In the genomic region with DNA sequence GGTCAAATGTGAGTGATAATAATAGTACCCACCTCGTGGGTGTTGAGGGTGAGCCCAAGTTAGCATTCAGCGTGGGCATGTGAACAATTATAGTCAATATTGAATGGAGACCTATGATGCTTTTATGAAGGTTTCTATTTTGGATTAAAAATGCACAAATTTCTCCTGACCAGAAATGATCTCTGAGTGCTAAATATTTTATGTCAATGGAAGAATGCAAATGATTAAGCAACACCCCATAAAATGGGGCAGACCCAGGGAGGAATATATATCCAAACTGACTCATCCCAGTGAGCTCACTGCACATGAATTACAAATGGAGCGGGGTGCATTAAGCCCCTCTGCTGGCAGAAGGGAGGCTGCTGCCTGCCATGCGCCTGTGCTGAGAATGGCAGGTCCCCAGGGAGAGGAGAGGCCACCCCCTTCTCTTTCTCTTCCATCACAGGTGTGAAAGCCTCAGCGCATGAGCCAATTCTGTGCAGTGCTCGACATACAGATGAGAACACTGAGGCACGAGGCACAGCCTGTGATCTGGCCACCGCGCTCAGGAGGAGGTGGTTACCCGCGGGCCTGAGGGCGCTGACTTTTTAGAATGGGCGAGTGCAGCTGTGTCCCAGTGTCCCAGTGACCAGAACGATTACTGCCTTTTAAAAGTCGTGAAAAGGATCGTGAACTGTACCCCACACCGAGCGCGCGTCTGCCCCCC, we compare ENCODE assay signal across 8 cellular contexts. TPM values are rescaled to one million over a fixed set of nuclear protein-coding genes. Genes with fewer than 3 reads are reported as not detected.
DNase-seq lines count a peak whose midpoint lies in the region; TF ChIP-seq lines count a peak whose summit lies in the region.
"Not testable (repeated sequence)": the region's sequence is repeated elsewhere in the genome, so short reads cannot be mapped to it uniquely, and the experiment has no call there.

No MANE protein-coding gene starts in this region.

- not testable (repeated sequence) for H3K4me1 ChIP-seq in MM.1S (ENCODE audit: low read length); endocrine pancreas (ENCODE audit: control insufficient read depth, insufficient read depth, low read length); trophoblast cell (ENCODE audit: control insufficient read depth in 1 of 2, insufficient read depth in 2 of 2, low read length in 2 of 2); transverse colon

- H3K4me3 ChIP-seq in MM.1S (ENCODE audit: low read length) (peak overlapping the region; percentile 65), kidney epithelial cell (ENCODE audit: low read depth, low read length) (peak overlapping the region; percentile 71), trophoblast cell (ENCODE audit: low read depth, low read length) (peak overlapping the region; percentile 75), transverse colon (peak overlapping the region; percentile 68 to 93 (median 75))
- H3K4me3 ChIP-seq in endocrine pancreas (ENCODE audit: control insufficient read depth, insufficient read depth, low read length), result not testable (repeated sequence)

- TF ChIP-seq CTCF in MM.1S (IDR thresholded peaks at IDR 0.05; ENCODE audit: low read length); kidney epithelial cell (IDR thresholded peaks at IDR 0.05; ENCODE audit: insufficient read depth, low read length, poor library complexity, severe bottlenecking); transverse colon (IDR thresholded peaks at IDR 0.05): not testable (repeated sequence)

- peak overlapping the region; percentile 54 for H4K12ac ChIP-seq in trophoblast cell (ENCODE audit: low read depth, low read length)

- not testable (repeated sequence) for H3K23ac ChIP-seq in trophoblast cell (ENCODE audit: low read length)

- peak; percentile 57 for DNase-seq in ELR (ENCODE audit: low read depth)
- peak; percentile 33 for DNase-seq in MM.1S
- DNase-seq in SW480 (ENCODE audit: low spot score), result peak; percentile 61
- peak; percentile 14 for DNase-seq in activated effector memory CD4-positive, alpha-beta T cell treated with Interleukin-2 at 50 U/mL for 16 hours
- DNase-seq in kidney epithelial cell (ENCODE audit: low read depth), result not testable (repeated sequence)
- peak in 1 of 2 donors; percentile 35 for DNase-seq in trophoblast cell
- peak; percentile 31 for DNase-seq in transverse colon

- H3K4ac ChIP-seq in trophoblast cell (ENCODE audit: low read depth, low read length), result not testable (repeated sequence)

- peak overlapping the region; percentile 55; the same call in 1 of the 2 replicates for H3K4me2 ChIP-seq in MM.1S (ENCODE audit: low read depth, low read length)
- peak overlapping the region; percentile 65 for H3K4me2 ChIP-seq in trophoblast cell (ENCODE audit: low read length)

- not testable (repeated sequence) for H2BK12ac ChIP-seq in trophoblast cell (ENCODE audit: low read length)

- not testable (repeated sequence) for H3K36me3 ChIP-seq in MM.1S (replicated peaks; ENCODE audit: insufficient read depth, low read length); endocrine pancreas (ENCODE audit: control insufficient read depth, insufficient read depth, low read length); kidney epithelial cell (ENCODE audit: control insufficient read depth, insufficient read depth, low read length); trophoblast cell (ENCODE audit: control insufficient read depth in 1 of 2, insufficient read depth in 2 of 2, low read length in 2 of 2); transverse colon

- H2BK120ac ChIP-seq in trophoblast cell (ENCODE audit: insufficient read depth, low read length, poor library complexity), result peak overlapping the region; percentile 7

- H3K79me2 ChIP-seq in MM.1S (ENCODE audit: low read length); trophoblast cell (ENCODE audit: control insufficient read depth, insufficient read depth, low read length, poor library complexity): not testable (repeated sequence)

- peak overlapping the region; percentile 90 for H3K14ac ChIP-seq in trophoblast cell (ENCODE audit: low read length)

- intact Hi-C loops in transverse colon (cut with DNase I; ENCODE audit: low total_unique reads), result not testable (repeated sequence)

- not testable (repeated sequence) for H2AFZ ChIP-seq in MM.1S (ENCODE audit: low read length)
- peak overlapping the region; percentile 100 for H2AFZ ChIP-seq in trophoblast cell (ENCODE audit: insufficient read depth, low read length, poor library complexity)

- H4K20me1 ChIP-seq in MM.1S (ENCODE audit: insufficient read depth, low read length), result not testable (repeated sequence)

- H3K9me2 ChIP-seq in MM.1S (replicated peaks; ENCODE audit: insufficient read depth, low read length), result not testable (repeated sequence)

- no CpG with 5 or more reads among the region's 20 CpGs for WGBS in trophoblast cell (ENCODE audit: extremely low coverage, insufficient coverage, insufficient read length)
- WGBS in transverse colon (ENCODE audit: low coverage in 1 of 2), 2 donors, result 21 to 80% methylated on average over 1 to 12 of the region's 20 CpGs

- not testable (repeated sequence) for H3F3A ChIP-seq in MM.1S (ENCODE audit: insufficient read depth, low read length)

- H3K27me3 ChIP-seq in MM.1S (replicated peaks; ENCODE audit: insufficient read depth, low read length); endocrine pancreas (ENCODE audit: control insufficient read depth, insufficient read depth, low read length); kidney epithelial cell (ENCODE audit: control insufficient read depth, insufficient read depth, low read length); trophoblast cell (ENCODE audit: insufficient read depth, low read length); transverse colon: not testable (repeated sequence)

- TF ChIP-seq EP300 in transverse colon (IDR thresholded peaks at IDR 0.05; ENCODE audit: low read depth), result not testable (repeated sequence)

- not testable (repeated sequence) for H2BK5ac ChIP-seq in trophoblast cell (ENCODE audit: low read depth, low read length, poor library complexity)

- H3K9ac ChIP-seq in MM.1S (ENCODE audit: low read length), result peak overlapping the region; percentile 70
- peak overlapping the region; percentile 77 for H3K9ac ChIP-seq in endocrine pancreas (ENCODE audit: control insufficient read depth, insufficient read depth, low read length)
- H3K9ac ChIP-seq in trophoblast cell (ENCODE audit: low read length), result peak overlapping the region; percentile 33

- TF ChIP-seq POLR2A in transverse colon (IDR thresholded peaks at IDR 0.05), result not testable (repeated sequence)

- not testable (repeated sequence) for H3K79me1 ChIP-seq in trophoblast cell (ENCODE audit: low read length)

- H4K8ac ChIP-seq in trophoblast cell (ENCODE audit: low read depth, low read length), result peak overlapping the region; percentile 62

- H2AK5ac ChIP-seq in trophoblast cell (ENCODE audit: low read length), result not testable (repeated sequence)

- in situ Hi-C loops in transverse colon (cut with MboI; ENCODE audit: low pct_ligation_motif_present in 1 of 4, low pct_unique_long_range_greater_than_20kb in 1 of 4, low sequenced_read_pairs in 3 of 4), result loop anchor here in 2 of 4 donors (25.0 kb wide), 1 partner anchor 130 kb away; a partner anchor contains a TSS

- not testable (repeated sequence) for H3K18ac ChIP-seq in trophoblast cell (ENCODE audit: low read length)

- H4K91ac ChIP-seq in trophoblast cell (ENCODE audit: low read depth, low read length), result peak overlapping the region; percentile 77

- H3K9me3 ChIP-seq in MM.1S (replicated peaks; ENCODE audit: insufficient read depth, low read length); endocrine pancreas (ENCODE audit: control insufficient read depth, low read length); trophoblast cell (ENCODE audit: insufficient read depth, low read depth, low read length); transverse colon: not testable (repeated sequence)

- H3K27ac ChIP-seq in MM.1S (ENCODE audit: low read length) (peak overlapping the region; percentile 76; the same call in 1 of the 2 replicates), transverse colon (peak overlapping the region; percentile 85 to 94 (median 90))
- H3K27ac ChIP-seq in trophoblast cell (ENCODE audit: low read depth, low read length), result not testable (repeated sequence)

RNA-seq across cellular contexts. Expression of a gene that starts 14.7 kb away (rescaled TPM):
- 0.63 and 1.1 TPM in 2 replicates for total RNA-seq in kidney epithelial cell
- polyA plus RNA-seq in trophoblast cell (2013), result 0.03 and 0.04 TPM in 2 replicates
- total RNA-seq in transverse colon, result not detected
